In the genomic region with DNA sequence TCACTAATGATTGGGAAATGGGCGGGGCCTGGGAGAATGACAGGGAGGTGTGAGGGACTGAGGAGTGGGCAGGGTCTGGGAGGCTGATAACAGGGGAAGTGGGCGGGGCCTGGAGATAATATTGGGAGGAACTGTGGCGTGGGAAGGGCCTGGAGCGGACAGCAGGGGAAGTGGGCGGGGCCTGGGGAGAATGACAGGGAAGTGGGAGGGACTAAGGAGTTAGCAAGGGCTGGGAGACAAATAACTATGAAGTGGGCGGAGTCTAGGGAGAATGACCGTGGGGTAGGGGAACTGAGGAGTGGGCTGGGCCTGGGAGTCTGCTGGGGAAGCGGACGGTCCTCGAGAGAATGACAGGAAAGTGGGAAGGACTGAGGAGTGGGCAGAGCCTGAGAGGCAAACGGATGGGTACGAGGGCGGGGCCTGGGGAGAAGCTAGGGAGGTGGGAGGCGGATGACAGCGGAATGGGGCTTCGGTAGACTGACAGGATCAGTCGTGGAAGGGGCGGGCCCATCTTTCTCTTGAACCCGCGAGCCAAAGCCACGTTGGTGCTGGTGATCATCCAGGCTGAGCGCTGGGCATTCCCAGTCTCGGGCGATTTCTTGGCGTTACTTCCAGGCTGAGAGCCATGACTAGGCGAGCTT, we compare ENCODE assay signal across 8 cellular contexts. TPM values are rescaled to one million over a fixed set of nuclear protein-coding genes. Genes with fewer than 3 reads are reported as not detected.
DNase-seq lines count a peak whose midpoint lies in the region; ATAC-seq and TF ChIP-seq lines count a peak whose summit lies in the region.

No MANE protein-coding gene starts in this region.

- H3K4me1 ChIP-seq in OCI-LY7 (ENCODE audit: insufficient read depth, low read length, poor library complexity, severe bottlenecking) (peaks cover 46% of the 10 kb centered on the region), mucosa of stomach (ENCODE audit: control insufficient read depth, insufficient read depth, low read length) (peaks cover 5% of the 10 kb centered on the region)

- TF ChIP-seq CTCF in OCI-LY7 (conservative IDR thresholded peaks at IDR 0.05; ENCODE audit: low read length), result no peak

- peak overlapping the region; percentile 51 for H2AFZ ChIP-seq in OCI-LY7 (ENCODE audit: low read length)

- H3K9ac ChIP-seq in mucosa of stomach (ENCODE audit: low read length), result peak overlapping the region; percentile 58

- H3K27ac ChIP-seq in OCI-LY7 (ENCODE audit: low read depth, low read length, poor library complexity, severe bottlenecking), result peak overlapping the region; percentile 90

- peak overlapping the region; percentile 77 for H3K4me2 ChIP-seq in OCI-LY7 (ENCODE audit: low read length)

- no peaks in the 10 kb centered on the region for H3K9me2 ChIP-seq in OCI-LY7 (ENCODE audit: insufficient read depth, low read length)

- DNase-seq in NCI-H524 (lab: John Stamatoyannopoulos, UW), result peak; percentile 56 to 63
- DNase-seq in NCI-H524 treated with DMSO at 0.1 percent for 48 hours (lab: John Stamatoyannopoulos, UW), result no peak
- DNase-seq in OCI-LY7 (ENCODE audit: low spot score), result peak; percentile 96
- DNase-seq in activated T-cell treated with anti-CD3 and anti-CD28 coated beads, Interleukin-2, amount 50 U/mL, for 1 hour, result peak; percentile 63
- peak; percentile 29 to 54 for DNase-seq in stimulated activated CD8-positive, alpha-beta memory T cell treated with anti-CD3 and anti-CD28 coated beads, Interleukin-7, amount 100 ng/mL, for 4 hours (ENCODE audit: low read depth in 2 of 2)

- no peaks in the 10 kb centered on the region for H3K79me2 ChIP-seq in OCI-LY7 (ENCODE audit: insufficient read depth, low read depth, low read length)

- H3K27me3 ChIP-seq in mucosa of stomach (ENCODE audit: control insufficient read depth, insufficient read depth, low read length), result no peaks in the 10 kb centered on the region

- ATAC-seq in HG03108 (IDR thresholded peaks at IDR 0.05; ENCODE audit: unreplicated experiment) (peak; percentile 34), esophagus mucosa (peak; percentile 84)

- H4K20me1 ChIP-seq in OCI-LY7 (ENCODE audit: insufficient read depth, low read length), result no peaks in the 10 kb centered on the region

- H3K4me3 ChIP-seq in OCI-LY7 (ENCODE audit: low read depth, low read length, poor library complexity, severe bottlenecking) (peak overlapping the region; percentile 70), mucosa of stomach (ENCODE audit: low read length) (peak overlapping the region; percentile 83)

- H3K9me3 ChIP-seq in OCI-LY7 (ENCODE audit: low read length) (no peaks in the 10 kb centered on the region), mucosa of stomach (ENCODE audit: control insufficient read depth, low read length) (no peaks in the 10 kb centered on the region)

- CTCF ChIA-PET in OCI-LY7 (lab: Charles Lee; ENCODE audit: unreplicated experiment), result no interaction called here

- POLR2A ChIA-PET in OCI-LY7 (lab: Charles Lee), result interaction anchor here (0.6 to 1.4 kb wide), 5 partner anchors 15 to 114 kb away, joined by 3 to 4 read pairs (median 4); a partner anchor contains a TSS

- intact Hi-C loops in OCI-LY7 (cut with micrococcal nuclease; ENCODE audit: unreplicated experiment), result loop anchor here (1.0 to 2.0 kb wide), 5 partner anchors 74 to 347 kb away; a partner anchor contains a TSS

- H3K36me3 ChIP-seq in OCI-LY7 (ENCODE audit: insufficient read depth, low read length), result no peaks in the 10 kb centered on the region
- no peaks in the 10 kb centered on the region for H3K36me3 ChIP-seq in mucosa of stomach (ENCODE audit: control insufficient read depth, insufficient read depth, low read length)

- no TSS peak for BruUV-seq in OCI-LY7 (replicated peaks; lab: Mats Ljungman, UMichigan)

RNA-seq across cellular contexts. Expression of a gene that starts 14.0 kb away (rescaled TPM):
- total RNA-seq in OCI-LY7 (2014; rRNA removed; shearing (Covaris generic)), result 9.7 and 14.4 TPM in 2 replicates
- total RNA-seq in OCI-LY7 (2022) (12.6 and 16.0 TPM in 2 replicates), esophagus mucosa (0.12 TPM)

RNA-seq across cellular contexts. Expression of a gene that starts 14.7 kb away (rescaled TPM):
- 18.1 and 22.3 TPM in 2 replicates for total RNA-seq in OCI-LY7 (2014; rRNA removed; shearing (Covaris generic))
- total RNA-seq in OCI-LY7 (2022) (16.1 and 20.9 TPM in 2 replicates), esophagus mucosa (4.7 TPM)

RNA-seq across cellular contexts. Expression of a gene that starts 34.6 kb away (rescaled TPM):
- total RNA-seq in OCI-LY7 (2014; rRNA removed; shearing (Covaris generic)), result 40.9 and 41.8 TPM in 2 replicates
- total RNA-seq in OCI-LY7 (2022), result 68.3 and 76.1 TPM in 2 replicates
- total RNA-seq in esophagus mucosa, result 1.3 TPM

RNA-seq across cellular contexts. Expression of a gene that starts 52.1 kb away (rescaled TPM):
- total RNA-seq in OCI-LY7 (2014; rRNA removed; shearing (Covaris generic)), result 1.2 and 1.5 TPM in 2 replicates
- total RNA-seq in OCI-LY7 (2022), result 2.3 and 2.9 TPM in 2 replicates
- 37.3 TPM for total RNA-seq in esophagus mucosa

RNA-seq across cellular contexts. Expression of a gene that starts 56.5 kb away (rescaled TPM):
- 48.4 and 50.9 TPM in 2 replicates for total RNA-seq in OCI-LY7 (2014; rRNA removed; shearing (Covaris generic))
- total RNA-seq in OCI-LY7 (2022), result 65.5 and 65.7 TPM in 2 replicates
- total RNA-seq in esophagus mucosa, result 31.1 TPM

Comparison
In these comparisons a context has a peak if more than half of its experiments do, and no peak if none do; other contexts are left out.
1. RNA of a gene that starts 34.6 kb away (total RNA-seq): 40.9 to 76.1 TPM in OCI-LY7; 1.3 TPM in esophagus mucosa (single experiment); every median in the first group is over 10 times any median in the second.